8 cellular contexts compared by ENCODE assay signal in genomic region chr17:62626719-62627218, GRCh38. TPM values are rescaled to one million over a fixed set of nuclear protein-coding genes. Genes with fewer than 3 reads are reported as not detected.
DNase-seq lines count a peak whose midpoint lies in the region; ATAC-seq lines count a peak whose summit lies in the region.

No MANE protein-coding gene starts in this region.

- no peaks in the 10 kb centered on the region for H3K9me3 Mint-ChIP-seq in T-helper 1 cell treated with Interleukin-12 subunit alpha and Interleukin-12 subunit beta and Interleukin-4 antibody, amounts not matched to agents 30 μg/mL and 1 μg/mL, for 36 hours
- no peaks in the 10 kb centered on the region for H3K9me3 Mint-ChIP-seq in naive B cell

- H3K27me3 Mint-ChIP-seq in T-helper 1 cell treated with Interleukin-12 subunit alpha and Interleukin-12 subunit beta and Interleukin-4 antibody, amounts not matched to agents 30 μg/mL and 1 μg/mL, for 36 hours (ENCODE audit: low read depth) = peaks cover 43% of the 10 kb centered on the region
- peaks cover 11 to 52% (median 29%) of the 10 kb centered on the region in 3 donors for H3K27me3 Mint-ChIP-seq in naive B cell

- peak overlapping the region; percentile 31 for H3K4me3 Mint-ChIP-seq in T-helper 1 cell treated with Interleukin-12 subunit alpha and Interleukin-12 subunit beta and Interleukin-4 antibody, amounts not matched to agents 30 μg/mL and 1 μg/mL, for 36 hours
- peak overlapping the region; percentile 27 to 80 (median 70) for H3K4me3 Mint-ChIP-seq in naive B cell

- H3K36me3 Mint-ChIP-seq in T-helper 1 cell treated with Interleukin-12 subunit alpha and Interleukin-12 subunit beta and Interleukin-4 antibody, amounts not matched to agents 30 μg/mL and 1 μg/mL, for 36 hours (ENCODE audit: low read depth) = peaks cover 4% of the 10 kb centered on the region
- no peaks in the 10 kb centered on the region for H3K36me3 Mint-ChIP-seq in naive B cell

- no peaks in the 10 kb centered on the region for H3K9me3 ChIP-seq in SK-N-MC (ENCODE audit: low read depth, low read length)

- H3K36me3 ChIP-seq in SK-N-MC (ENCODE audit: insufficient read depth, low read length) = no peaks in the 10 kb centered on the region; the same call in 1 of the 2 replicates

- H3K4me3 ChIP-seq in SK-N-MC = peak overlapping the region; percentile 92

- peak; percentile 5 for ATAC-seq in esophagus mucosa
- ATAC-seq in naive B cell (ENCODE audit: low read depth in 2 of 2) = no peak
- no peak for ATAC-seq in HG02885 (IDR thresholded peaks at IDR 0.05; ENCODE audit: poor library complexity, unreplicated experiment)

- H3K4me1 Mint-ChIP-seq in T-helper 1 cell treated with Interleukin-12 subunit alpha and Interleukin-12 subunit beta and Interleukin-4 antibody, amounts not matched to agents 30 μg/mL and 1 μg/mL, for 36 hours (ENCODE audit: low read depth) = peaks cover 3% of the 10 kb centered on the region
- H3K4me1 Mint-ChIP-seq in naive B cell = peaks cover 13 to 14% (median 13%) of the 10 kb centered on the region in 3 donors

- peak overlapping the region; percentile 86 for H3K9ac ChIP-seq in SK-N-MC (ENCODE audit: insufficient read length)

- peak overlapping the region; percentile 82; the same call in 1 of the 2 replicates for H3K27ac ChIP-seq in SK-N-MC

- no peak overlapping the region for H3K27ac Mint-ChIP-seq in T-helper 1 cell treated with Interleukin-12 subunit alpha and Interleukin-12 subunit beta and Interleukin-4 antibody, amounts not matched to agents 30 μg/mL and 1 μg/mL, for 36 hours
- H3K27ac Mint-ChIP-seq in naive B cell = no peak overlapping the region

- no peak for DNase-seq in T-helper 1 cell
- no peak for DNase-seq in SK-N-MC (ENCODE audit: low read depth, low spot score)
- DNase-seq in naive B cell = no peak
- no peak for DNase-seq in NCI-H345 (lab: John Stamatoyannopoulos, UW)
- no peak for DNase-seq in activated CD8-positive, alpha-beta memory T cell treated with anti-CD3 and anti-CD28 coated beads, Interleukin-2, amount 50 U/mL, for 4 hours

RNA-seq across cellular contexts. Expression of gene MRC2, which starts 0.7 kb away (rescaled TPM):
- 34.0 TPM for total RNA-seq in esophagus mucosa
- polyA plus RNA-seq in naive B cell (ENCODE audit: low read depth in 6 of 6) = not detected
